ENCODE assay signal across 25 cellular contexts in genomic region chr7:91408388-91409154, GRCh38.
"Had no signal": no experiment of that assay in that cellular context is flagged by ENCODE, and none has a peak within 500 bp of the region (broad histone marks: within the 10 kb centered on the region; RNA-seq: fewer than 3 reads in every experiment).

No MANE protein-coding gene starts in this region.

- H3K27ac ChIP-seq: esophagus muscularis mucosa, gastroesophageal sphincter, lower lobe of right lung, neural progenitor cell, right atrium auricular region, transverse colon, vagina had no signal

- H3K36me3 ChIP-seq: esophagus muscularis mucosa, gastroesophageal sphincter, lower lobe of right lung, neural progenitor cell, right atrium auricular region, transverse colon, vagina had no signal

- H3K27me3 ChIP-seq: esophagus muscularis mucosa, gastroesophageal sphincter, neural progenitor cell, right atrium auricular region, transverse colon, vagina had no signal

- H3K9me3 ChIP-seq: esophagus muscularis mucosa, gastroesophageal sphincter, lower lobe of right lung, right atrium auricular region, transverse colon, vagina had no signal

- H3K4me1 ChIP-seq: esophagus muscularis mucosa, gastroesophageal sphincter, lower lobe of right lung, right atrium auricular region, transverse colon, vagina had no signal

- H2AFZ ChIP-seq: neural progenitor cell had no signal

- FAIRE-seq: colon, endothelial cell of umbilical vein had no signal

- H3K4me2 ChIP-seq: neural progenitor cell had no signal

- DNase-seq: activated CD4-positive, alpha-beta T cell treated with anti-CD3 and anti-CD28 coated beads for 4 hours; activated CD4-positive, alpha-beta T cell treated with anti-CD3 and anti-CD28 coated beads, Interleukin-2, amount 50 U/mL, for 48 hours; activated CD4-positive, CD25-positive, alpha-beta regulatory T cell; activated CD8-positive, alpha-beta memory T cell treated with anti-CD3 and anti-CD28 coated beads, Interleukin-2, amount 50 U/mL, for 48 hours; activated naive CD4-positive, alpha-beta T cell treated with Interleukin-2 at 50 U/mL for 16 hours; activated naive CD8-positive, alpha-beta T cell treated with anti-CD3 and anti-CD28 coated beads for 36 hours; activated T-cell treated with anti-CD3 and anti-CD28 coated beads, Interleukin-2, amount 50 U/mL, for 4 hours; caudate nucleus; effector memory CD8-positive, alpha-beta T cell; head of caudate nucleus; lower lobe of right lung; naive thymus-derived CD4-positive, alpha-beta T cell; stimulated activated CD4-positive, alpha-beta T cell treated with anti-CD3 and anti-CD28 coated beads, Interleukin-1b, Interleukin-23, amount 100 ng/mL, for 48 hours; stimulated activated naive CD8-positive, alpha-beta T cell treated with anti-CD3 and anti-CD28 coated beads, Interleukin-15, amount 100 ng/mL, for 72 hours; SW 1271; T-helper 17 cell; transverse colon had no signal

- ATAC-seq: activated T-cell treated with anti-CD3 and anti-CD28 coated beads, Interleukin-2, amount 50 U/mL, for 4 hours; effector memory CD8-positive, alpha-beta T cell; gastroesophageal sphincter; left lobe of liver; lower lobe of right lung; naive thymus-derived CD4-positive, alpha-beta T cell; stimulated activated naive CD8-positive, alpha-beta T cell treated with anti-CD3 and anti-CD28 coated beads, Interleukin-15, amount 100 ng/mL, for 72 hours; T-helper 17 cell had no signal

- H3K4me3 ChIP-seq: esophagus muscularis mucosa, gastroesophageal sphincter, lower lobe of right lung, neural progenitor cell, right atrium auricular region, transverse colon, vagina had no signal

- H3K9ac ChIP-seq: neural progenitor cell had no signal
